In genomic region chr22:39598017-39598965, GRCh38 we compare ENCODE assay signal across 9 cellular contexts. TPM values are rescaled to one million over a fixed set of nuclear protein-coding genes. Genes with fewer than 3 reads are reported as not detected.
DNase-seq lines count a peak whose midpoint lies in the region; ATAC-seq and TF ChIP-seq lines count a peak whose summit lies in the region.
"Had no signal": no experiment of that assay in that cellular context is flagged by ENCODE, and none has a peak within 500 bp of the region (broad histone marks: within the 10 kb centered on the region; RNA-seq: fewer than 3 reads in every experiment).

No MANE protein-coding gene starts in this region.

- no peaks in the 10 kb centered on the region for H3K79me1 ChIP-seq in H9 (ENCODE audit: insufficient read depth, low read depth, low read length, poor library complexity, severe bottlenecking)

- H3K9me3 Mint-ChIP-seq in H9 = peaks cover 6 to 10% of the 10 kb centered on the region in 2 experiments; a peak in 4 of 5 replicates
- peaks cover 4% of the 10 kb centered on the region for H3K9me3 Mint-ChIP-seq in activated CD4-positive, alpha-beta T cell treated with anti-CD3 and anti-CD28 coated beads for 36 hours (ENCODE audit: low read depth)

- TF ChIP-seq POLR2A in spleen (IDR thresholded peaks at IDR 0.05) = no peak

- CTCF ChIA-PET in activated CD4-positive, alpha-beta T cell treated with anti-CD3 and anti-CD28 coated beads for 36 hours (lab: Charles Lee) = no interaction called here

- H3K4me2 ChIP-seq in H9 (ENCODE audit: insufficient read depth, insufficient read length, low read length) = peak overlapping the region; percentile 58

- no peak overlapping the region for H3K23ac ChIP-seq in H9 (ENCODE audit: insufficient read length, low read depth, low read length)

- H3K27me3 Mint-ChIP-seq in H9 (ENCODE audit: low read depth) = peaks cover 56% of the 10 kb centered on the region
- H3K27me3 Mint-ChIP-seq in activated CD4-positive, alpha-beta T cell treated with anti-CD3 and anti-CD28 coated beads for 36 hours = peaks cover 4% of the 10 kb centered on the region

- H2BK5ac ChIP-seq in H9 (ENCODE audit: insufficient read length, low read length) = no peak overlapping the region

- no peak overlapping the region for H4K8ac ChIP-seq in H9 (replicated peaks; ENCODE audit: insufficient read length, low read depth, low read length)

- peak overlapping the region; percentile 34 to 61; a peak in 4 of 5 replicates for H3K4me3 Mint-ChIP-seq in H9
- peak overlapping the region; percentile 23 for H3K4me3 Mint-ChIP-seq in activated CD4-positive, alpha-beta T cell treated with anti-CD3 and anti-CD28 coated beads for 36 hours

- peak; percentile 86 for ATAC-seq in activated CD4-positive, alpha-beta T cell treated with anti-CD3 and anti-CD28 coated beads for 36 hours
- no peak for ATAC-seq in HG03469 (IDR thresholded peaks at IDR 0.05; ENCODE audit: unreplicated experiment)
- no peak for ATAC-seq in HG03108 (IDR thresholded peaks at IDR 0.05; ENCODE audit: unreplicated experiment)
- no peak for ATAC-seq in GM21423 (IDR thresholded peaks at IDR 0.05; ENCODE audit: unreplicated experiment)
- ATAC-seq in HG03520 (IDR thresholded peaks at IDR 0.05; ENCODE audit: unreplicated experiment) = no peak

- H3T11ph ChIP-seq in H9 (ENCODE audit: low read length) = no peak overlapping the region

- H2BK120ac ChIP-seq in H9 (ENCODE audit: low read depth, low read length, poor library complexity, severe bottlenecking) = no peak overlapping the region

- WGBS in H9 (ENCODE audit: extremely low coverage, insufficient read length, low lambda C conversion rate) = no CpG with 5 or more reads among the region's 36 CpGs
- WGBS in spleen, 5 donors = 23 to 32% (median 26%) methylated on average over 26 to 36 of the region's 36 CpGs

- H4K91ac ChIP-seq in H9 (ENCODE audit: insufficient read length, low read depth, low read length) = no peak overlapping the region

- no peaks in the 10 kb centered on the region for H3K23me2 ChIP-seq in H9 (ENCODE audit: insufficient read length, low read depth, low read length, poor library complexity, severe bottlenecking)

- H2BK12ac ChIP-seq in H9 (ENCODE audit: insufficient read length, low read depth, low read length) = no peak overlapping the region

- peak; percentile 95 for DNase-seq in H9
- DNase-seq in activated CD4-positive, alpha-beta T cell treated with anti-CD3 and anti-CD28 coated beads for 36 hours = peak; percentile 94
- peak; percentile 90 for DNase-seq in ecto neural progenitor cell (ENCODE audit: low spot score)
- DNase-seq in spleen = peak; percentile 84

- peak; percentile 15; the same call in 1 of the 3 replicates for TF ChIP-seq CTCF in H9 (conservative IDR thresholded peaks at IDR 0.05)
- TF ChIP-seq CTCF in spleen (IDR thresholded peaks at IDR 0.05 in 8 of 11, conservative IDR thresholded peaks at IDR 0.05 in 3 of 11) = peak in 5 of 11 experiments; percentile 14 to 32 (median 24)

- H3K36me3 Mint-ChIP-seq in H9 (ENCODE audit: insufficient read depth in 1 of 3, low read depth in 3 of 3) = peaks cover 0 to 3% (median 0%) of the 10 kb centered on the region in 3 experiments; a peak in 1 of 7 replicates
- no peaks in the 10 kb centered on the region for H3K36me3 Mint-ChIP-seq in activated CD4-positive, alpha-beta T cell treated with anti-CD3 and anti-CD28 coated beads for 36 hours (ENCODE audit: low read depth)

- peak overlapping the region in 1 of 3 experiments; percentile 44; a peak in 1 of 7 replicates for H3K27ac Mint-ChIP-seq in H9
- H3K27ac Mint-ChIP-seq in activated CD4-positive, alpha-beta T cell treated with anti-CD3 and anti-CD28 coated beads for 36 hours = peak overlapping the region; percentile 6

- H2BK15ac ChIP-seq in H9 (ENCODE audit: low read depth, low read length) = no peak overlapping the region

- H3K27ac ChIP-seq in H9 (ENCODE audit: insufficient read length, low read depth, low read length) = no peak overlapping the region
- H3K27ac ChIP-seq in spleen = no peak overlapping the region
- H3K27ac ChIP-seq: heart right ventricle had no signal

- H3K36me3 ChIP-seq in spleen = no peaks in the 10 kb centered on the region
- H3K36me3 ChIP-seq: heart right ventricle had no signal

- intact Hi-C loops in activated CD4-positive, alpha-beta T cell treated with anti-CD3 and anti-CD28 coated beads for 36 hours (cut with DNase I, micrococcal nuclease) = loop anchor here in 1 of 2 experiments (1.0 kb wide), 1 partner anchor 64 kb away; no protein-coding TSS in a partner anchor
- intact Hi-C loops in spleen (cut with DNase I; ENCODE audit: low total_unique reads) = no loop called here

- no peak overlapping the region for H3K56ac ChIP-seq in H9 (ENCODE audit: insufficient read length, low read depth, low read length)

- no peak overlapping the region for H2BK20ac ChIP-seq in H9 (ENCODE audit: low read depth, low read length, poor library complexity, severe bottlenecking)

- no peaks in the 10 kb centered on the region for H3K9me3 ChIP-seq in H9 (ENCODE audit: control insufficient read depth, low read depth, low read length)
- peaks cover 0 to 7% (median 4%) of the 10 kb centered on the region in 8 donors for H3K9me3 ChIP-seq in spleen

- no peaks in the 10 kb centered on the region for H3K79me2 ChIP-seq in H9 (ENCODE audit: insufficient read depth, low read length)

- peak overlapping the region in 1 of 8 donors; percentile 21 for H3K4me3 ChIP-seq in spleen
- H3K4me3 ChIP-seq: heart right ventricle had no signal

- H2AFZ ChIP-seq in H9 (ENCODE audit: low read length) = no peak overlapping the region

- H4K20me1 ChIP-seq in H9 (ENCODE audit: control insufficient read depth, insufficient read depth, insufficient read length) = no peaks in the 10 kb centered on the region

- H3K4me1 Mint-ChIP-seq in H9 = peaks cover 11 to 32% of the 10 kb centered on the region in 2 experiments
- peaks cover 30% of the 10 kb centered on the region for H3K4me1 Mint-ChIP-seq in activated CD4-positive, alpha-beta T cell treated with anti-CD3 and anti-CD28 coated beads for 36 hours

- H2AK5ac ChIP-seq in H9 (ENCODE audit: insufficient read length, low read length) = no peak overlapping the region

- no peak overlapping the region for H3K14ac ChIP-seq in H9 (ENCODE audit: insufficient read depth, low read length)

- no peak overlapping the region for H3K18ac ChIP-seq in H9 (ENCODE audit: insufficient read length, low read depth, low read length)

- no peaks in the 10 kb centered on the region for H3K27me3 ChIP-seq in H9 (ENCODE audit: insufficient read depth, low read length)
- peaks cover 0 to 64% (median 10%) of the 10 kb centered on the region in 7 donors for H3K27me3 ChIP-seq in spleen (replicated peaks in 1 of 7)

- H3K4me1 ChIP-seq in H9 (ENCODE audit: insufficient read depth, low read length) = no peaks in the 10 kb centered on the region
- H3K4me1 ChIP-seq in spleen = peaks cover 0 to 28% (median 8%) of the 10 kb centered on the region in 6 donors

- no peak overlapping the region for H4K5ac ChIP-seq in H9 (ENCODE audit: insufficient read length, low read depth, low read length)

- H3K9ac ChIP-seq in H9 (ENCODE audit: extremely low read depth, insufficient read length, low read length) = no peak overlapping the region

- H3K4ac ChIP-seq in H9 (ENCODE audit: low read depth, low read length) = no peak overlapping the region

- POLR2A ChIA-PET in activated CD4-positive, alpha-beta T cell treated with anti-CD3 and anti-CD28 coated beads for 36 hours (lab: Charles Lee) = no interaction called here

RNA-seq across cellular contexts. Expression of gene CACNA1I, which starts 27.7 kb away (rescaled TPM):
- 0.50 and 0.53 TPM in 2 replicates for total RNA-seq in H9 (2021)
- under 1 TPM; 0.37 to 0.39 TPM for total RNA-seq in activated CD4-positive, alpha-beta T cell treated with anti-CD3 and anti-CD28 coated beads for 36 hours
- 1 to 10 TPM in 5 of 7 donors, under 1 TPM in 2; 0.66 to 4.1 (median 1.4) TPM for total RNA-seq in spleen
- polyA plus RNA-seq in spleen = under 1 TPM; 0.24 to 0.83 (median 0.43) TPM
